ENCODE assay signal across 17 cellular contexts in genomic region chr10:44972874-44973306, GRCh38. TPM values are rescaled to one million over a fixed set of nuclear protein-coding genes. Genes with fewer than 3 reads are reported as not detected.
A peak's percentile ranks its signal among the peaks of the same experiment; 100 is the strongest.
DNase-seq lines count a peak whose midpoint lies in the region; ATAC-seq, FAIRE-seq and TF ChIP-seq lines count a peak whose summit lies in the region.
"Had no signal": no experiment of that assay in that cellular context is flagged by ENCODE, and none has a peak within 500 bp of the region (broad histone marks: within the 10 kb centered on the region; RNA-seq: fewer than 3 reads in every experiment).

No MANE protein-coding gene starts in this region.

- peaks cover 7 to 10% (median 8%) of the 10 kb centered on the region in 3 donors for H3K27me3 Mint-ChIP-seq in immature natural killer cell (ENCODE audit: low read depth in 3 of 3)
- H3K27me3 Mint-ChIP-seq: activated naive CD8-positive, alpha-beta T cell treated with anti-CD3 and anti-CD28 coated beads, Interleukin-2, amount 10 ng/mL, durations not matched to agents 7 days and 5 days; CD4-positive, alpha-beta T cell had no signal

- ATAC-seq in body of pancreas (no peak), HG03460 (IDR thresholded peaks at IDR 0.05; ENCODE audit: unreplicated experiment) (no peak)

- no peak for TF ChIP-seq EP300 in stomach (IDR thresholded peaks at IDR 0.05)

- peak in 1 of 3 donors; percentile 29 for TF ChIP-seq POLR2A in body of pancreas (IDR thresholded peaks at IDR 0.05)
- no peak for TF ChIP-seq POLR2A in stomach (IDR thresholded peaks at IDR 0.05)

- H3K4me3 ChIP-seq in body of pancreas, result no peak overlapping the region
- H3K4me3 ChIP-seq in stomach, result no peak overlapping the region
- H3K4me3 ChIP-seq: SJSA1 had no signal

- intact Hi-C loops in body of pancreas (cut with DNase I), result loop anchor here (5.0 kb wide), 1 partner anchor 41 kb away; no protein-coding TSS in a partner anchor
- intact Hi-C loops in stomach (cut with DNase I; ENCODE audit: low total_unique reads), result no loop called here

- H3K9me3 ChIP-seq in KOPT-K1 (ENCODE audit: insufficient read depth, low read length, poor library complexity, severe bottlenecking) (no peaks in the 10 kb centered on the region), body of pancreas (no peaks in the 10 kb centered on the region), stomach (no peaks in the 10 kb centered on the region)
- H3K9me3 ChIP-seq: SJSA1 had no signal

- TF ChIP-seq CTCF in body of pancreas (IDR thresholded peaks at IDR 0.05), result no peak
- no peak for TF ChIP-seq CTCF in stomach (IDR thresholded peaks at IDR 0.05)

- H3K27me3 ChIP-seq in body of pancreas (no peaks in the 10 kb centered on the region), stomach (no peaks in the 10 kb centered on the region)
- H3K27me3 ChIP-seq: SJSA1 had no signal

- peaks cover 4 to 17% (median 13%) of the 10 kb centered on the region in 3 donors for H3K36me3 Mint-ChIP-seq in immature natural killer cell

- H3K4me1 ChIP-seq in body of pancreas (peaks cover 72% of the 10 kb centered on the region), stomach (peaks cover 49 to 72% (median 61%) of the 10 kb centered on the region in 4 donors)

- no peaks in the 10 kb centered on the region for H3K9me3 Mint-ChIP-seq in immature natural killer cell
- H3K9me3 Mint-ChIP-seq: activated CD4-positive, alpha-beta T cell treated with anti-CD3 and anti-CD28 coated beads, Interleukin-2, amount 10 ng/mL, durations not matched to agents 7 days and 5 days; activated naive CD8-positive, alpha-beta T cell treated with anti-CD3 and anti-CD28 coated beads, Interleukin-2, amount 10 ng/mL, durations not matched to agents 7 days and 5 days; CD4-positive, alpha-beta T cell had no signal

- peaks cover 56 to 70% of the 10 kb centered on the region in 2 donors for H3K4me1 Mint-ChIP-seq in immature natural killer cell

- H3K4me3 Mint-ChIP-seq in immature natural killer cell, result peak overlapping the region in 1 of 5 donors; percentile 49
- H3K4me3 Mint-ChIP-seq: activated CD4-positive, alpha-beta T cell treated with anti-CD3 and anti-CD28 coated beads, Interleukin-2, amount 10 ng/mL, durations not matched to agents 7 days and 5 days; activated naive CD8-positive, alpha-beta T cell treated with anti-CD3 and anti-CD28 coated beads, Interleukin-2, amount 10 ng/mL, durations not matched to agents 7 days and 5 days; CD4-positive, alpha-beta T cell had no signal

- no peaks in the 10 kb centered on the region for H3K36me3 ChIP-seq in KOPT-K1 (ENCODE audit: insufficient read depth, low read length)
- peaks cover 0 to 4% of the 10 kb centered on the region in 2 donors for H3K36me3 ChIP-seq in body of pancreas (replicated peaks in 1 of 2; ENCODE audit: insufficient read depth in 1 of 2, low read depth in 2 of 2)
- peaks cover 9 to 49% (median 46%) of the 10 kb centered on the region in 4 donors for H3K36me3 ChIP-seq in stomach

- no peak for FAIRE-seq in HTR-8/SVneo (lab: Jason Lieb, UNC)

- peak overlapping the region in 5 of 6 donors; percentile 13 to 84 (median 62) for H3K27ac Mint-ChIP-seq in immature natural killer cell
- H3K27ac Mint-ChIP-seq: activated CD4-positive, alpha-beta T cell treated with anti-CD3 and anti-CD28 coated beads, Interleukin-2, amount 10 ng/mL, durations not matched to agents 7 days and 5 days; activated naive CD8-positive, alpha-beta T cell treated with anti-CD3 and anti-CD28 coated beads, Interleukin-2, amount 10 ng/mL, durations not matched to agents 7 days and 5 days; CD4-positive, alpha-beta T cell had no signal

- WGBS in body of pancreas, 2 donors, result 70 to 92% methylated on average over 2 to 6 of the region's 6 CpGs
- 73 to 80% (median 77%) methylated on average over 4 to 6 of the region's 6 CpGs for WGBS in stomach, 5 donors

- H3K27ac ChIP-seq in KOPT-K1 (ENCODE audit: low read depth, low read length, poor library complexity, severe bottlenecking) (peak overlapping the region; percentile 81), body of pancreas (peak overlapping the region in 3 of 4 donors; percentile 88 to 95 (median 94)), stomach (peak overlapping the region in 4 of 5 donors; percentile 86 to 92 (median 90))
- H3K27ac ChIP-seq: SJSA1 had no signal

- DNase-seq in body of pancreas, result no peak
- no peak for DNase-seq in immature natural killer cell
- DNase-seq in stomach, result no peak
- DNase-seq in retina, result no peak
- DNase-seq in HTR-8/SVneo (ENCODE audit: insufficient read length, low spot score), result no peak
- DNase-seq in activated effector memory CD4-positive, alpha-beta T cell treated with Interleukin-2 at 50 U/mL for 16 hours, result no peak
- DNase-seq: activated CD4-positive, alpha-beta T cell treated with anti-CD3 and anti-CD28 coated beads, Interleukin-2, amount 10 ng/mL, durations not matched to agents 7 days and 5 days; activated naive CD8-positive, alpha-beta T cell treated with anti-CD3 and anti-CD28 coated beads, Interleukin-2, amount 10 ng/mL, durations not matched to agents 7 days and 5 days; activated T-cell treated with anti-CD3 and anti-CD28 coated beads, Interleukin-2, amount 50 U/mL, for 1 hour; CD4-positive, alpha-beta T cell; KG1; left cardiac atrium; NCI-H1436 treated with DMSO at 0.1 percent for 48 hours; stimulated activated CD4-positive, alpha-beta T cell treated with anti-CD3 and anti-CD28 coated beads, Interleukin-4, amount 100 ng/mL, for 24 hours had no signal

RNA-seq across cellular contexts. Expression of gene DEPP1, which starts 5.7 kb away (rescaled TPM):
- total RNA-seq in body of pancreas (100 to 1,000 TPM; 226 to 230 TPM), stomach (10 to 100 TPM in 4 of 5 donors, 1 to 10 TPM in 1; 9.8 to 72.9 (median 29.0) TPM)
- polyA plus RNA-seq in immature natural killer cell (not detected), stomach (10 to 100 TPM; 24.4 to 65.1 (median 42.0) TPM)
- total RNA-seq: CD4-positive, alpha-beta T cell had no signal

RNA-seq across cellular contexts. Expression of gene RASSF4, which starts 13.3 kb away (rescaled TPM):
- total RNA-seq in body of pancreas (10 to 100 TPM; 44.5 to 50.8 TPM), stomach (10 to 100 TPM in 4 of 5 donors, 1 to 10 TPM in 1; 7.8 to 74.5 (median 22.7) TPM)
- polyA plus RNA-seq in immature natural killer cell (10 to 100 TPM; 36.7 to 45.6 (median 38.0) TPM), stomach (10 to 100 TPM in 2 of 3 donors, 1 to 10 TPM in 1; 7.8 to 13.7 (median 10.4) TPM)

RNA-seq across cellular contexts. Expression of gene ZNF22, which starts 27.8 kb away (rescaled TPM):
- total RNA-seq in body of pancreas (10 to 100 TPM; 12.9 to 30.4 TPM), stomach (10 to 100 TPM in 3 of 5 donors, 1 to 10 TPM in 1, under 1 TPM in 1; 0.58 to 39.8 (median 13.4) TPM)
- polyA plus RNA-seq in immature natural killer cell (10 to 100 TPM; 53.4 to 73.5 (median 58.8) TPM), stomach (10 to 100 TPM; 12.1 to 23.5 (median 20.2) TPM)
